23 cellular contexts compared by ENCODE assay signal in the genomic region with DNA sequence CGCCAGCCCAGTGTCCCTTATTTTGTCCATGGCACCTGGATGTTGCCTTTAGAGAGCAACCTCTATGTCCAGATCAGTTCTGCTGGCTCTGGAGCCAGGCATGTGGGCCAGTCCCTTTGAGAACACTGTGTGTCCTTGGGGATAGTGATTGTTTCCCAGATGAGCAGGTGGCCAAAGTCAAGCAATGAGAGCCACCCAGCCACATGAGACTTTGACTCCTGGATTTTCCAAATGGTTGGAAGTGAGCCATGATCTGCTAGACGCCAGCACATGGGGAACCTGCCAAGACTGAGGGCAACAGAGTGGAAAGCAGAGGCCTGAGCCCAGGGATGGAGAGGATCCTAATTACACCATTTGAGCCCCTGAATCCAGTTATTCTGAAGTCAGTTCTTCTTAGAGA.
"Had no signal": no experiment of that assay in that cellular context is flagged by ENCODE, and none has a peak within 500 bp of the region (broad histone marks: within the 10 kb centered on the region; RNA-seq: fewer than 3 reads in every experiment).

No MANE protein-coding gene starts in this region.

- H3K27me3 Mint-ChIP-seq: activated naive CD8-positive, alpha-beta T cell treated with anti-CD3 and anti-CD28 coated beads, Interleukin-2, amount 50 U/mL, for 24 hours; effector memory CD8-positive, alpha-beta T cell; stimulated activated naive CD8-positive, alpha-beta T cell treated with anti-CD3 and anti-CD28 coated beads, Interleukin-15, amount 100 ng/mL, for 72 hours had no signal

- H3K27me3 ChIP-seq: colonic mucosa had no signal

- DNase-seq: activated CD4-positive, alpha-beta memory T cell treated with anti-CD3 and anti-CD28 coated beads for 36 hours; activated CD4-positive, alpha-beta T cell treated with anti-CD3 and anti-CD28 coated beads for 4 hours; activated CD4-positive, CD25-positive, alpha-beta regulatory T cell; activated gamma-delta T cell; activated naive CD4-positive, alpha-beta T cell treated with anti-CD3 and anti-CD28 coated beads, Interleukin-2, amount 50 U/mL, for 16 hours; activated naive CD8-positive, alpha-beta T cell treated with anti-CD3 and anti-CD28 coated beads, Interleukin-2, amount 50 U/mL, for 24 hours; caudate nucleus; colonic mucosa; dorsolateral prefrontal cortex; effector memory CD8-positive, alpha-beta T cell; foreskin melanocyte; hippocampal formation; natural killer cell; stimulated activated CD4-positive, alpha-beta T cell treated with anti-CD3 and anti-CD28 coated beads, Interleukin-1b, Interleukin-23, amount 100 ng/mL, for 48 hours; stimulated activated naive CD8-positive, alpha-beta T cell treated with anti-CD3 and anti-CD28 coated beads, Interleukin-15, amount 100 ng/mL, for 72 hours; T-helper 1 cell; tibial artery had no signal

- H3K9me3 Mint-ChIP-seq: activated T-helper 1 cell treated with anti-CD3 and anti-CD28 coated beads, Interleukin-12 subunit alpha, Interleukin-12 subunit beta, Interleukin-2, Interleukin-4 antibody, amounts not matched to agents 30 ng/mL and 10 ng/mL and 1 ng/mL, durations not matched to agents 14 hours and 24 hours and 36 hours; stimulated activated effector memory CD8-positive, alpha-beta T cell treated with anti-CD3 and anti-CD28 coated beads, Interleukin-12 subunit alpha, Interleukin-12 subunit beta, amount 100 ng/mL, for 72 hours; stimulated activated naive CD8-positive, alpha-beta T cell treated with anti-CD3 and anti-CD28 coated beads, Interleukin-15, amount 100 ng/mL, for 72 hours had no signal

- H3K9me3 ChIP-seq: colonic mucosa, tibial artery had no signal

- H3K27ac Mint-ChIP-seq: activated CD4-positive, alpha-beta memory T cell treated with anti-CD3 and anti-CD28 coated beads for 36 hours; activated naive CD8-positive, alpha-beta T cell treated with anti-CD3 and anti-CD28 coated beads, Interleukin-2, amount 50 U/mL, for 24 hours; activated T-helper 1 cell treated with anti-CD3 and anti-CD28 coated beads, Interleukin-12 subunit alpha, Interleukin-12 subunit beta, Interleukin-2, Interleukin-4 antibody, amounts not matched to agents 30 ng/mL and 10 ng/mL and 1 ng/mL, durations not matched to agents 14 hours and 24 hours and 36 hours; brain; effector memory CD8-positive, alpha-beta T cell; natural killer cell; progenitor cell of endocrine pancreas; stimulated activated effector memory CD8-positive, alpha-beta T cell treated with anti-CD3 and anti-CD28 coated beads, Interleukin-12 subunit alpha, Interleukin-12 subunit beta, amount 100 ng/mL, for 72 hours; stimulated activated naive CD8-positive, alpha-beta T cell treated with anti-CD3 and anti-CD28 coated beads, Interleukin-15, amount 100 ng/mL, for 72 hours had no signal

- H3K4me1 ChIP-seq: colonic mucosa, tibial artery had no signal

- ATAC-seq: activated naive CD8-positive, alpha-beta T cell treated with anti-CD3 and anti-CD28 coated beads, Interleukin-2, amount 50 U/mL, for 24 hours; effector memory CD8-positive, alpha-beta T cell; esophagus mucosa; natural killer cell; stimulated activated effector memory CD8-positive, alpha-beta T cell treated with anti-CD3 and anti-CD28 coated beads, Interleukin-12 subunit alpha, Interleukin-12 subunit beta, amount 100 ng/mL, for 72 hours; stimulated activated naive CD8-positive, alpha-beta T cell treated with anti-CD3 and anti-CD28 coated beads, Interleukin-15, amount 100 ng/mL, for 72 hours had no signal

- H3K4me3 ChIP-seq: colonic mucosa, dorsolateral prefrontal cortex, lung, tibial artery had no signal

- H3K36me3 Mint-ChIP-seq: activated CD4-positive, alpha-beta memory T cell treated with anti-CD3 and anti-CD28 coated beads for 36 hours; brain; natural killer cell; stimulated activated effector memory CD8-positive, alpha-beta T cell treated with anti-CD3 and anti-CD28 coated beads, Interleukin-12 subunit alpha, Interleukin-12 subunit beta, amount 100 ng/mL, for 72 hours had no signal

- H3K4me1 Mint-ChIP-seq: activated naive CD8-positive, alpha-beta T cell treated with anti-CD3 and anti-CD28 coated beads, Interleukin-2, amount 50 U/mL, for 24 hours; natural killer cell; stimulated activated effector memory CD8-positive, alpha-beta T cell treated with anti-CD3 and anti-CD28 coated beads, Interleukin-12 subunit alpha, Interleukin-12 subunit beta, amount 100 ng/mL, for 72 hours; stimulated activated naive CD8-positive, alpha-beta T cell treated with anti-CD3 and anti-CD28 coated beads, Interleukin-15, amount 100 ng/mL, for 72 hours had no signal

- H3K27ac ChIP-seq: colonic mucosa, dorsolateral prefrontal cortex, tibial artery had no signal

- H3K4me3 Mint-ChIP-seq: activated CD4-positive, alpha-beta memory T cell treated with anti-CD3 and anti-CD28 coated beads for 36 hours; activated naive CD8-positive, alpha-beta T cell treated with anti-CD3 and anti-CD28 coated beads, Interleukin-2, amount 50 U/mL, for 24 hours; activated T-helper 1 cell treated with anti-CD3 and anti-CD28 coated beads, Interleukin-12 subunit alpha, Interleukin-12 subunit beta, Interleukin-2, Interleukin-4 antibody, amounts not matched to agents 30 ng/mL and 10 ng/mL and 1 ng/mL, durations not matched to agents 14 hours and 24 hours and 36 hours; brain; effector memory CD8-positive, alpha-beta T cell; natural killer cell; stimulated activated effector memory CD8-positive, alpha-beta T cell treated with anti-CD3 and anti-CD28 coated beads, Interleukin-12 subunit alpha, Interleukin-12 subunit beta, amount 100 ng/mL, for 72 hours; stimulated activated naive CD8-positive, alpha-beta T cell treated with anti-CD3 and anti-CD28 coated beads, Interleukin-15, amount 100 ng/mL, for 72 hours had no signal

- H3K36me3 ChIP-seq: colonic mucosa, tibial artery had no signal
